Comparison of ENCODE assay signal across 10 cellular contexts in genomic region chr1:160432371-160432786, GRCh38. TPM values are rescaled to one million over a fixed set of nuclear protein-coding genes. Genes with fewer than 3 reads are reported as not detected.
DNase-seq lines count a peak whose midpoint lies in the region; ATAC-seq and TF ChIP-seq lines count a peak whose summit lies in the region.
"Had no signal": no experiment of that assay in that cellular context is flagged by ENCODE, and none has a peak within 500 bp of the region (broad histone marks: within the 10 kb centered on the region; RNA-seq: fewer than 3 reads in every experiment).

No MANE protein-coding gene starts in this region.

- peak overlapping the region; percentile 61 to 77 for H3K4me3 Mint-ChIP-seq in effector memory CD8-positive, alpha-beta T cell
- H3K4me3 Mint-ChIP-seq in WTC11 = no peak overlapping the region

- peaks cover 58 to 71% of the 10 kb centered on the region in 2 donors for H3K4me1 Mint-ChIP-seq in effector memory CD8-positive, alpha-beta T cell (ENCODE audit: low read depth in 2 of 2)
- peaks cover 10% of the 10 kb centered on the region for H3K4me1 Mint-ChIP-seq in WTC11

- peak overlapping the region; percentile 93 to 97 for H3K27ac Mint-ChIP-seq in effector memory CD8-positive, alpha-beta T cell
- no peak overlapping the region for H3K27ac Mint-ChIP-seq in WTC11

- peak; percentile 55 for ATAC-seq in GM18498 (IDR thresholded peaks at IDR 0.05; ENCODE audit: unreplicated experiment)
- ATAC-seq in GM21367 (IDR thresholded peaks at IDR 0.05; ENCODE audit: unreplicated experiment) = peak; percentile 49
- ATAC-seq in HG03442 (IDR thresholded peaks at IDR 0.05; ENCODE audit: unreplicated experiment) = peak; percentile 46
- peak; percentile 69 for ATAC-seq in effector memory CD8-positive, alpha-beta T cell (replicated peaks)
- ATAC-seq in omental fat pad (ENCODE audit: low FRiP score) = no peak
- no peak for ATAC-seq in WTC11

- H3K27me3 Mint-ChIP-seq in effector memory CD8-positive, alpha-beta T cell = no peaks in the 10 kb centered on the region
- H3K27me3 Mint-ChIP-seq in WTC11 (ENCODE audit: low read depth) = no peaks in the 10 kb centered on the region

- peaks cover 3% of the 10 kb centered on the region for H3K36me3 Mint-ChIP-seq in effector memory CD8-positive, alpha-beta T cell (ENCODE audit: insufficient read depth)
- H3K36me3 Mint-ChIP-seq in WTC11 = no peaks in the 10 kb centered on the region

- DNase-seq in effector memory CD8-positive, alpha-beta T cell = no peak
- DNase-seq in cerebellar cortex (ENCODE audit: low spot score) (no peak), omental fat pad (ENCODE audit: low spot score) (no peak), WTC11 (ENCODE audit: low spot score) (no peak)
- DNase-seq in NK-92 treated with Interleukin-12 subunit alpha and Interleukin-12 subunit beta, amount 100 ng/mL, for 24 hours (lab: John Stamatoyannopoulos, UW) = no peak
- DNase-seq: GDM1 had no signal

- H3K9me3 Mint-ChIP-seq in effector memory CD8-positive, alpha-beta T cell = peaks cover 0 to 3% of the 10 kb centered on the region in 2 donors
- no peaks in the 10 kb centered on the region for H3K9me3 Mint-ChIP-seq in WTC11

- TF ChIP-seq CTCF in omental fat pad (IDR thresholded peaks at IDR 0.05) (no peak), WTC11 (IDR thresholded peaks at IDR 0.05) (no peak)

- CTCF ChIA-PET in WTC11 (lab: Charles Lee) = no interaction called here

- POLR2A ChIA-PET in WTC11 (lab: Charles Lee) = no interaction called here

TF ChIP-seq in WTC11, 78 proteins besides CTCF, POLR2A, EP300 and RAD21:
- no peak for TF ChIP-seq IRF2 (CRISPR knock-in tag; IDR thresholded peaks at IDR 0.05; ENCODE audit: borderline replicate concordance, low read depth)
- no peak for TF ChIP-seq ZNF121 (CRISPR knock-in tag; IDR thresholded peaks at IDR 0.05)

RNA-seq across cellular contexts. Expression of gene VANGL2, which starts 32.0 kb away (rescaled TPM):
- total RNA-seq in omental fat pad = 1 to 10 TPM in 2 of 4 donors, under 1 TPM in 2; 0.36 to 2.0 (median 1.0) TPM
- 68.0 to 69.7 TPM (median 68.6 TPM) in 3 replicates for total RNA-seq in WTC11 (2021)
- total RNA-seq: T-helper 1 cell treated with Interleukin-12 subunit alpha and Interleukin-12 subunit beta and Interleukin-4 antibody, amounts not matched to agents 30 ng/mL and 1 ng/mL, for 36 hours had no signal

Comparison
In these comparisons a context has a peak if more than half of its experiments do, and no peak if none do; other contexts are left out.
1. ATAC-seq: peak in GM18498 (single experiment), GM21367 (single experiment), HG03442 (single experiment) and effector memory CD8-positive, alpha-beta T cell (single experiment); none in omental fat pad (single experiment) and WTC11 (single experiment).
2. RNA of gene VANGL2, which starts 32.0 kb away (total RNA-seq): 68.0 to 69.7 TPM in WTC11; 0.36 to 2.0 TPM in omental fat pad; every median in the first group is over 10 times any median in the second.